ENCODE assay signal across 10 cellular contexts in genomic region chr19:6360857-6361216, GRCh38. TPM values are rescaled to one million over a fixed set of nuclear protein-coding genes. Genes with fewer than 3 reads are reported as not detected.
A peak's percentile ranks its signal among the peaks of the same experiment; 100 is the strongest.
DNase-seq lines count a peak whose midpoint lies in the region; ATAC-seq and TF ChIP-seq lines count a peak whose summit lies in the region.
"Not testable (repeated sequence)": the region's sequence is repeated elsewhere in the genome, so short reads cannot be mapped to it uniquely, and the experiment has no call there.
"Had no signal": no experiment of that assay in that cellular context is flagged by ENCODE, and none has a peak within 500 bp of the region (broad histone marks: within the 10 kb centered on the region; RNA-seq: fewer than 3 reads in every experiment).

No MANE protein-coding gene starts in this region.

- TF ChIP-seq CTCF in AG04450 (IDR thresholded peaks at IDR 0.05; ENCODE audit: low read depth, low read length); RWPE1 (conservative IDR thresholded peaks at IDR 0.05; ENCODE audit: low read depth); coronary artery (IDR thresholded peaks at IDR 0.05); natural killer cell (IDR thresholded peaks at IDR 0.05); spleen (IDR thresholded peaks at IDR 0.05 in 8 of 11, conservative IDR thresholded peaks at IDR 0.05 in 3 of 11): not testable (repeated sequence)

- ATAC-seq in right cardiac atrium, natural killer cell: not testable (repeated sequence)

- H3K9me3 Mint-ChIP-seq in activated T-helper 2 cell treated with anti-CD3 and anti-CD28 coated beads, Interferon-gamma antibody, Interleukin-2, Interleukin-4, amounts not matched to agents 10 μg/mL and 5 μg/mL and 100 μg/mL, durations not matched to agents 14 hours and 24 hours and 36 hours; natural killer cell: not testable (repeated sequence)

- peak overlapping the region; percentile 75 for H3K4me3 ChIP-seq in AG04450 (ENCODE audit: low read depth, low read length)
- peak overlapping the region; percentile 78 for H3K4me3 ChIP-seq in HAP-1
- H3K4me3 ChIP-seq in coronary artery = peak overlapping the region; percentile 98
- H3K4me3 ChIP-seq in right cardiac atrium (ENCODE audit: low read length) = not testable (repeated sequence)
- peak overlapping the region in 6 of 8 donors; percentile 79 to 99 (median 96) for H3K4me3 ChIP-seq in spleen

- in situ Hi-C loops in HAP-1 (cut with MboI; ENCODE audit: low sequenced_read_pairs) = not testable (repeated sequence)

- intact Hi-C loops in activated T-helper 2 cell treated with anti-CD3 and anti-CD28 coated beads, Interferon-gamma antibody, Interleukin-2, Interleukin-4, amounts not matched to agents 10 μg/mL and 5 μg/mL and 100 μg/mL, durations not matched to agents 14 hours and 24 hours and 36 hours (cut with micrococcal nuclease) = loop anchor here (2.0 kb wide), 1 partner anchor 64 kb away; the partner anchor contains the start of gene KHSRP
- intact Hi-C loops in right cardiac atrium (cut with DNase I); spleen (cut with DNase I; ENCODE audit: low total_unique reads): not testable (repeated sequence)
- intact Hi-C loops in natural killer cell (cut with micrococcal nuclease) = loop anchor here (1.0 to 2.0 kb wide), 2 partner anchors 11 to 64 kb away; partner anchors contain the start of genes ALKBH7 and KHSRP

- not testable (repeated sequence) for H3K27ac Mint-ChIP-seq in activated T-helper 2 cell treated with anti-CD3 and anti-CD28 coated beads, Interferon-gamma antibody, Interleukin-2, Interleukin-4, amounts not matched to agents 10 μg/mL and 5 μg/mL and 100 μg/mL, durations not matched to agents 14 hours and 24 hours and 36 hours
- H3K27ac Mint-ChIP-seq in natural killer cell = peak overlapping the region; percentile 78 to 96

- H3K4me3 Mint-ChIP-seq in activated T-helper 2 cell treated with anti-CD3 and anti-CD28 coated beads, Interferon-gamma antibody, Interleukin-2, Interleukin-4, amounts not matched to agents 10 μg/mL and 5 μg/mL and 100 μg/mL, durations not matched to agents 14 hours and 24 hours and 36 hours (ENCODE audit: low read depth) = peak overlapping the region; percentile 98
- peak overlapping the region; percentile 89 for H3K4me3 Mint-ChIP-seq in natural killer cell

- not testable (repeated sequence) for H3K9me3 ChIP-seq in AG04450 (ENCODE audit: control insufficient read depth, insufficient read depth, low read length); HAP-1; right cardiac atrium (ENCODE audit: control insufficient read depth, low read length); spleen

- H3K27ac ChIP-seq in AG04450 (ENCODE audit: low read depth, low read length); right cardiac atrium (ENCODE audit: low read length): not testable (repeated sequence)
- peak overlapping the region; percentile 85 for H3K27ac ChIP-seq in RWPE1
- peak overlapping the region; percentile 85 to 96 for H3K27ac ChIP-seq in coronary artery
- peak overlapping the region in 7 of 8 donors; percentile 76 to 96 (median 93) for H3K27ac ChIP-seq in spleen

- POLR2A ChIA-PET in AG04450 (lab: Yijun Ruan, JAX) = interaction anchor here (0.6 to 0.8 kb wide), 6 partner anchors 10 to 936 kb away, joined by 3 to 11 read pairs (median 4); partner anchors contain the start of gene ALKBH7
- POLR2A ChIA-PET in RWPE1 (lab: Yijun Ruan, JAX; ENCODE audit: low non-redundant PET) = interaction anchor here (1.2 kb wide), 1 partner anchor 103 kb away, joined by 5 read pairs; the partner anchor contains the start of gene CRB3

- H3K4me1 ChIP-seq in HAP-1; right cardiac atrium (ENCODE audit: control insufficient read depth, insufficient read depth, low read length): not testable (repeated sequence)
- H3K4me1 ChIP-seq in spleen = peaks cover 9 to 33% (median 20%) of the 10 kb centered on the region in 6 donors

- peaks cover 11% of the 10 kb centered on the region for H3K4me1 Mint-ChIP-seq in activated T-helper 2 cell treated with anti-CD3 and anti-CD28 coated beads, Interferon-gamma antibody, Interleukin-2, Interleukin-4, amounts not matched to agents 10 μg/mL and 5 μg/mL and 100 μg/mL, durations not matched to agents 14 hours and 24 hours and 36 hours (ENCODE audit: low read depth)
- peaks cover 4 to 12% of the 10 kb centered on the region in 2 donors for H3K4me1 Mint-ChIP-seq in natural killer cell

- peaks cover 34% of the 10 kb centered on the region for H3K36me3 Mint-ChIP-seq in activated T-helper 2 cell treated with anti-CD3 and anti-CD28 coated beads, Interferon-gamma antibody, Interleukin-2, Interleukin-4, amounts not matched to agents 10 μg/mL and 5 μg/mL and 100 μg/mL, durations not matched to agents 14 hours and 24 hours and 36 hours (ENCODE audit: low read depth)
- H3K36me3 Mint-ChIP-seq in natural killer cell = not testable (repeated sequence)

- H3K27me3 Mint-ChIP-seq in activated T-helper 2 cell treated with anti-CD3 and anti-CD28 coated beads, Interferon-gamma antibody, Interleukin-2, Interleukin-4, amounts not matched to agents 10 μg/mL and 5 μg/mL and 100 μg/mL, durations not matched to agents 14 hours and 24 hours and 36 hours (ENCODE audit: low read depth); natural killer cell (ENCODE audit: low read depth in 2 of 2): not testable (repeated sequence)

- TF ChIP-seq POLR2A in spleen (IDR thresholded peaks at IDR 0.05) = not testable (repeated sequence)

- DNase-seq in AG04450 (ENCODE audit: low read depth, low spot score); HAP-1 (ENCODE audit: low spot score in 2 of 2); RWPE1 (ENCODE audit: low spot score); activated T-helper 2 cell treated with anti-CD3 and anti-CD28 coated beads, Interferon-gamma antibody, Interleukin-2, Interleukin-4, amounts not matched to agents 10 μg/mL and 5 μg/mL and 100 μg/mL, durations not matched to agents 14 hours and 24 hours and 36 hours (ENCODE audit: low spot score); coronary artery (ENCODE audit: low spot score); natural killer cell; spleen: not testable (repeated sequence)
- DNase-seq in right cardiac atrium = peak in 2 of 3 donors; percentile 26 to 67

- CTCF ChIA-PET in AG04450 (lab: Charles Lee) (interaction anchor here (0.6 to 2.4 kb wide), 3 partner anchors 89 to 160 kb away, joined by 3 to 11 read pairs (median 4); no protein-coding TSS in a partner anchor), RWPE1 (lab: Yijun Ruan, JAX) (interaction anchor here (0.5 to 0.6 kb wide), 2 partner anchors 20 to 641 kb away, joined by 3 read pairs; partner anchors contain the start of gene LONP1)

- H3K27me3 ChIP-seq in AG04450 (ENCODE audit: control insufficient read depth, insufficient read depth, low read length); HAP-1 (ENCODE audit: low read depth); right cardiac atrium (ENCODE audit: control insufficient read depth, insufficient read depth); spleen (replicated peaks in 1 of 7): not testable (repeated sequence)

- WGBS in right cardiac atrium = 95% methylated on average over 10 of the region's 10 CpGs
- 91 to 96% (median 93%) methylated on average over 10 of the region's 10 CpGs for WGBS in spleen, 5 donors

- H3K36me3 ChIP-seq in HAP-1 (replicated peaks) = peaks cover 24% of the 10 kb centered on the region
- H3K36me3 ChIP-seq in spleen = peaks cover 0 to 28% (median 21%) of the 10 kb centered on the region in 6 donors

RNA-seq across cellular contexts. Expression of gene CLPP, which starts 0.5 kb away (rescaled TPM):
- polyA plus RNA-seq in AG04450 (2011; rRNA removed) (34.5 and 50.9 TPM in 2 replicates), right cardiac atrium (73.0 TPM), spleen (10 to 100 TPM; 43.6 to 66.4 (median 55.9) TPM)
- polyA minus RNA-seq in AG04450 (2011; rRNA and poly(A)+ RNA removed) = 33.2 and 36.7 TPM in 2 replicates
- 175 and 183 TPM in 2 replicates for total RNA-seq in activated T-helper 2 cell treated with anti-CD3 and anti-CD28 coated beads, Interferon-gamma antibody, Interleukin-2, Interleukin-4, amounts not matched to agents 10 μg/mL and 5 μg/mL and 100 μg/mL, durations not matched to agents 14 hours and 24 hours and 36 hours
- total RNA-seq in right cardiac atrium (10 to 100 TPM; 61.5 to 79.5 (median 68.6) TPM), natural killer cell (10 to 100 TPM; 40.8 to 61.4 (median 46.1) TPM), spleen (10 to 100 TPM; 45.3 to 68.6 (median 53.7) TPM)

RNA-seq across cellular contexts. Expression of gene ALKBH7, which starts 11.8 kb away (rescaled TPM):
- 11.6 and 16.4 TPM in 2 replicates for polyA plus RNA-seq in AG04450 (2011; rRNA removed)
- polyA minus RNA-seq in AG04450 (2011; rRNA and poly(A)+ RNA removed) = 3.4 and 5.4 TPM in 2 replicates
- 33.0 and 35.9 TPM in 2 replicates for total RNA-seq in activated T-helper 2 cell treated with anti-CD3 and anti-CD28 coated beads, Interferon-gamma antibody, Interleukin-2, Interleukin-4, amounts not matched to agents 10 μg/mL and 5 μg/mL and 100 μg/mL, durations not matched to agents 14 hours and 24 hours and 36 hours
- 100 to 1,000 TPM in 3 of 4 donors, 10 to 100 TPM in 1; 95.6 to 127 (median 119) TPM for total RNA-seq in right cardiac atrium
- polyA plus RNA-seq in right cardiac atrium = 99.0 TPM
- 10 to 100 TPM; 23.7 to 30.4 (median 25.9) TPM for total RNA-seq in natural killer cell
- total RNA-seq in spleen = 10 to 100 TPM; 35.5 to 50.6 (median 42.5) TPM
- 10 to 100 TPM; 64.6 to 80.3 (median 68.3) TPM for polyA plus RNA-seq in spleen

RNA-seq across cellular contexts. Expression of gene PSPN, which starts 14.9 kb away (rescaled TPM):
- polyA plus RNA-seq in AG04450 (2011; rRNA removed) (0.41 and 0.57 TPM in 2 replicates), right cardiac atrium (0.50 TPM), spleen (1 to 10 TPM in 1 of 3 donors, under 1 TPM in 2; 0.43 to 1.2 (median 0.53) TPM)
- 0.97 and 1.1 TPM in 2 replicates for polyA minus RNA-seq in AG04450 (2011; rRNA and poly(A)+ RNA removed)
- total RNA-seq in activated T-helper 2 cell treated with anti-CD3 and anti-CD28 coated beads, Interferon-gamma antibody, Interleukin-2, Interleukin-4, amounts not matched to agents 10 μg/mL and 5 μg/mL and 100 μg/mL, durations not matched to agents 14 hours and 24 hours and 36 hours = 1.6 and 1.9 TPM in 2 replicates
- total RNA-seq in right cardiac atrium (1 to 10 TPM in 2 of 4 donors, under 1 TPM in 2; 0.68 to 1.3 (median 0.99) TPM), natural killer cell (1 to 10 TPM in 2 of 3 donors, under 1 TPM in 1; 0.82 to 1.1 (median 1.0) TPM), spleen (1 to 10 TPM; 1.3 to 2.2 (median 1.9) TPM)

RNA-seq across cellular contexts. Expression of gene ACER1, which starts 27.4 kb away (rescaled TPM):
- polyA plus RNA-seq in AG04450 (2011; rRNA removed) (not detected in 2 replicates), right cardiac atrium (not detected), spleen (under 1 TPM; 0.11 to 0.19 (median 0.12) TPM)
- not detected in 2 replicates for polyA minus RNA-seq in AG04450 (2011; rRNA and poly(A)+ RNA removed)
- 0.11 TPM in 2 replicates for total RNA-seq in activated T-helper 2 cell treated with anti-CD3 and anti-CD28 coated beads, Interferon-gamma antibody, Interleukin-2, Interleukin-4, amounts not matched to agents 10 μg/mL and 5 μg/mL and 100 μg/mL, durations not matched to agents 14 hours and 24 hours and 36 hours
- total RNA-seq in right cardiac atrium (not detected), natural killer cell (under 1 TPM in 2 of 3 donors, not detected in 1; 0.25 to 0.35 TPM), spleen (under 1 TPM in 2 of 7 donors, not detected in 5; 0.23 to 0.66 TPM)
- total RNA-seq: dermis blood vessel endothelial cell, G401 had no signal

RNA-seq across cellular contexts. Expression of gene GTF2F1, which starts 32.1 kb away (rescaled TPM):
- polyA plus RNA-seq in AG04450 (2011; rRNA removed) (33.7 and 43.7 TPM in 2 replicates), right cardiac atrium (33.8 TPM), spleen (10 to 100 TPM; 28.3 to 43.7 (median 35.2) TPM)
- 39.9 and 45.5 TPM in 2 replicates for polyA minus RNA-seq in AG04450 (2011; rRNA and poly(A)+ RNA removed)
- 59.6 and 60.1 TPM in 2 replicates for total RNA-seq in activated T-helper 2 cell treated with anti-CD3 and anti-CD28 coated beads, Interferon-gamma antibody, Interleukin-2, Interleukin-4, amounts not matched to agents 10 μg/mL and 5 μg/mL and 100 μg/mL, durations not matched to agents 14 hours and 24 hours and 36 hours
- total RNA-seq in right cardiac atrium (10 to 100 TPM; 30.8 to 39.8 (median 34.3) TPM), natural killer cell (10 to 100 TPM; 56.6 to 63.9 (median 63.9) TPM), spleen (10 to 100 TPM; 35.1 to 51.4 (median 42.3) TPM)
